Comparison of ENCODE assay signal across 8 cellular contexts in the genomic region with DNA sequence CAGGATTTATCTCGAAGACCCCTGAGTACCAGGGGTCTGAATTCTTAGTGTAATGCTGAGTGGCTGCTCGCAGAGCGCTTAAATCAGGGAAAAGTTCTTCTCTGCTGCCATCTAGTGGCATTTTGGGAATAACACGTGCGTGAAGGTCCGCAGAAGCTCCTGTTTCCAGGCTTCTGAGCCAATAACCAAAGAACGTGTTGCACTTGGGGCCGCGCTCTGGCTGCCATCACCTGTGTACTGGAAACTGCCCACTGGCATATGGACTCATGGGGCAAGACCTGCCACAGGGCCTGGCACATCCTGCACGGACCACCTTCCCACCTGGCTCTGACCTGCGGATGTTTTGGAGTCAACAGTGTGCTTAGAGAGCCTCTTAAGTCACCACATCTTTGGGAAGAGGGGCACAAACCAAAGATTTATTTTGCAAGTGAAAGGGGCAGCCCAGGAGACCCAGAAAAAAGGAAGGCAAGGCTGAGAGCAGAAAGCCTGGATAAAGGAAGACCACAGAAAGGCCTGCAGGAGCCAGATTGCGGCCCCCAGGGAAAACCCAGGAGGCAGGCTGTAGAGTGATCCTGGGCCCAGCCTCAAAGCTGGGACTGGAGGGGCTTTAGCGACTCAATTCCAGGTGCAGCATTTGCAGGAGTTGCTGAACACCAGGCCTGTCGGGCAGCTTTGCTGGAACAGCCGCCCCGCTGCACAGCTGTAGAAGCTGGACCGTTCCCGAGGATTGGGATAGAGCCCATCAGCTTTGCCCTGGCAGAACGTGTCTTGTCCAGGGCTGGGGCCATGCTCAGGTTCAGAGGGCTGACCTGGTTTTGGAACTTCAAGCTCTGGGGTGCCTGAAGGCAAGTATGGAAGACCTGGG. TPM values are rescaled to one million over a fixed set of nuclear protein-coding genes. Genes with fewer than 3 reads are reported as not detected.
DNase-seq lines count a peak whose midpoint lies in the region; ATAC-seq and TF ChIP-seq lines count a peak whose summit lies in the region.

No MANE protein-coding gene starts in this region.

- POLR2A ChIA-PET in activated CD4-positive, alpha-beta T cell treated with anti-CD3 and anti-CD28 coated beads, Interleukin-2, amount 10 ng/mL, durations not matched to agents 7 days and 5 days (lab: Charles Lee): no interaction called here

- CTCF ChIA-PET in activated CD4-positive, alpha-beta T cell treated with anti-CD3 and anti-CD28 coated beads, Interleukin-2, amount 10 ng/mL, durations not matched to agents 7 days and 5 days (lab: Charles Lee): interaction anchor here (0.7 to 3.6 kb wide), 15 partner anchors 9 to 182 kb away, joined by 3 to 32 read pairs (median 4); a partner anchor contains a TSS

- H3K27me3 Mint-ChIP-seq in activated CD4-positive, alpha-beta T cell treated with anti-CD3 and anti-CD28 coated beads, Interleukin-2, amount 10 ng/mL, durations not matched to agents 7 days and 5 days: peaks cover 3% of the 10 kb centered on the region

- no peak for ATAC-seq in HG03135 (IDR thresholded peaks at IDR 0.05; ENCODE audit: unreplicated experiment)

- intact Hi-C loops in lower leg skin (cut with DNase I; ENCODE audit: low total_unique reads): loop anchor here (5.0 kb wide), 1 partner anchor 179 kb away; no protein-coding TSS in a partner anchor

- DNase-seq in AML-193 (lab: John Stamatoyannopoulos, UW): peak; percentile 59 to 61
- DNase-seq in HCEC 1CT: peak; percentile 31
- peak; percentile 84 for DNase-seq in NCI-H510A treated with DMSO at 0.1 percent for 48 hours (lab: John Stamatoyannopoulos, UW)
- DNase-seq in activated CD4-positive, alpha-beta T cell treated with anti-CD3 and anti-CD28 coated beads, Interleukin-2, amount 10 ng/mL, durations not matched to agents 7 days and 5 days: peak; percentile 64
- DNase-seq in dermis microvascular lymphatic vessel endothelial cell (ENCODE audit: low read depth in 2 of 2): peak; percentile 61 to 69
- peak; percentile 45 to 86 for DNase-seq in lower leg skin (ENCODE audit: low spot score in 2 of 2)
- peak; percentile 8 for DNase-seq in stimulated activated CD8-positive, alpha-beta memory T cell treated with anti-CD3 and anti-CD28 coated beads, Interleukin-12 subunit alpha, Interleukin-12 subunit beta, amount 100 ng/mL, for 4 hours (ENCODE audit: low read depth)

- 30 to 35% methylated on average over 17 to 19 of the region's 19 CpGs for WGBS in lower leg skin, 2 donors

- TF ChIP-seq CTCF in lower leg skin (IDR thresholded peaks at IDR 0.05): peak in 1 of 3 donors; percentile 10

- H3K4me3 ChIP-seq in lower leg skin (ENCODE audit: low read depth, poor library complexity, severe bottlenecking): no peak overlapping the region

- TF ChIP-seq POLR2A in lower leg skin (IDR thresholded peaks at IDR 0.05): no peak

- H3K36me3 Mint-ChIP-seq in activated CD4-positive, alpha-beta T cell treated with anti-CD3 and anti-CD28 coated beads, Interleukin-2, amount 10 ng/mL, durations not matched to agents 7 days and 5 days (ENCODE audit: low read depth): no peaks in the 10 kb centered on the region

- no peak overlapping the region for H3K27ac Mint-ChIP-seq in activated CD4-positive, alpha-beta T cell treated with anti-CD3 and anti-CD28 coated beads, Interleukin-2, amount 10 ng/mL, durations not matched to agents 7 days and 5 days

- H3K9me3 Mint-ChIP-seq in activated CD4-positive, alpha-beta T cell treated with anti-CD3 and anti-CD28 coated beads, Interleukin-2, amount 10 ng/mL, durations not matched to agents 7 days and 5 days: no peaks in the 10 kb centered on the region

- no peak overlapping the region for H3K4me3 Mint-ChIP-seq in activated CD4-positive, alpha-beta T cell treated with anti-CD3 and anti-CD28 coated beads, Interleukin-2, amount 10 ng/mL, durations not matched to agents 7 days and 5 days

- H3K4me1 Mint-ChIP-seq in activated CD4-positive, alpha-beta T cell treated with anti-CD3 and anti-CD28 coated beads, Interleukin-2, amount 10 ng/mL, durations not matched to agents 7 days and 5 days: no peaks in the 10 kb centered on the region

RNA-seq across cellular contexts. Expression of a gene that starts 13.0 kb away (rescaled TPM):
- total RNA-seq in activated CD4-positive, alpha-beta T cell treated with anti-CD3 and anti-CD28 coated beads, Interleukin-2, amount 10 ng/mL, durations not matched to agents 7 days and 5 days: under 1 TPM; 0.30 to 0.42 TPM
- total RNA-seq in dermis microvascular lymphatic vessel endothelial cell (not detected in 2 replicates), lower leg skin (1 to 10 TPM in 1 of 4 donors, under 1 TPM in 1, not detected in 2; 0.61 to 8.3 TPM)

RNA-seq across cellular contexts. Expression of a gene that starts 30.0 kb away (rescaled TPM):
- not detected for total RNA-seq in activated CD4-positive, alpha-beta T cell treated with anti-CD3 and anti-CD28 coated beads, Interleukin-2, amount 10 ng/mL, durations not matched to agents 7 days and 5 days
- under 0.01 TPM in 1 of 2 replicates, not detected in the other for total RNA-seq in dermis microvascular lymphatic vessel endothelial cell
- 100 to 1,000 TPM in 2 of 4 donors, 10 to 100 TPM in 2; 80.5 to 188 (median 107) TPM for total RNA-seq in lower leg skin

RNA-seq across cellular contexts. Expression of a gene that starts 40.9 kb away (rescaled TPM):
- not detected for total RNA-seq in activated CD4-positive, alpha-beta T cell treated with anti-CD3 and anti-CD28 coated beads, Interleukin-2, amount 10 ng/mL, durations not matched to agents 7 days and 5 days
- total RNA-seq in dermis microvascular lymphatic vessel endothelial cell (not detected in 2 replicates), lower leg skin (not detected)

Comparison
In these comparisons a context has a peak if more than half of its experiments do, and no peak if none do; other contexts are left out.
1. DNase-seq: peak in every context shown above with its lines; median percentile 84 in NCI-H510A treated with DMSO at 0.1 percent for 48 hours; 66 in lower leg skin; 65 in dermis microvascular lymphatic vessel endothelial cell; 64 in activated CD4-positive, alpha-beta T cell treated with anti-CD3 and anti-CD28 coated beads, Interleukin-2, amount 10 ng/mL, durations not matched to agents 7 days and 5 days; 60 in AML-193; 31 in HCEC 1CT; 8 in stimulated activated CD8-positive, alpha-beta memory T cell treated with anti-CD3 and anti-CD28 coated beads, Interleukin-12 subunit alpha, Interleukin-12 subunit beta, amount 100 ng/mL, for 4 hours.
2. RNA of a gene that starts 30.0 kb away (total RNA-seq): 80.5 to 188 TPM in lower leg skin; not detected in activated CD4-positive, alpha-beta T cell treated with anti-CD3 and anti-CD28 coated beads, Interleukin-2, amount 10 ng/mL, durations not matched to agents 7 days and 5 days and under 0.01 TPM in dermis microvascular lymphatic vessel endothelial cell; every median in the first group is over 10 times any median in the second.